ENCODE assay signal across 15 cellular contexts in the genomic region with DNA sequence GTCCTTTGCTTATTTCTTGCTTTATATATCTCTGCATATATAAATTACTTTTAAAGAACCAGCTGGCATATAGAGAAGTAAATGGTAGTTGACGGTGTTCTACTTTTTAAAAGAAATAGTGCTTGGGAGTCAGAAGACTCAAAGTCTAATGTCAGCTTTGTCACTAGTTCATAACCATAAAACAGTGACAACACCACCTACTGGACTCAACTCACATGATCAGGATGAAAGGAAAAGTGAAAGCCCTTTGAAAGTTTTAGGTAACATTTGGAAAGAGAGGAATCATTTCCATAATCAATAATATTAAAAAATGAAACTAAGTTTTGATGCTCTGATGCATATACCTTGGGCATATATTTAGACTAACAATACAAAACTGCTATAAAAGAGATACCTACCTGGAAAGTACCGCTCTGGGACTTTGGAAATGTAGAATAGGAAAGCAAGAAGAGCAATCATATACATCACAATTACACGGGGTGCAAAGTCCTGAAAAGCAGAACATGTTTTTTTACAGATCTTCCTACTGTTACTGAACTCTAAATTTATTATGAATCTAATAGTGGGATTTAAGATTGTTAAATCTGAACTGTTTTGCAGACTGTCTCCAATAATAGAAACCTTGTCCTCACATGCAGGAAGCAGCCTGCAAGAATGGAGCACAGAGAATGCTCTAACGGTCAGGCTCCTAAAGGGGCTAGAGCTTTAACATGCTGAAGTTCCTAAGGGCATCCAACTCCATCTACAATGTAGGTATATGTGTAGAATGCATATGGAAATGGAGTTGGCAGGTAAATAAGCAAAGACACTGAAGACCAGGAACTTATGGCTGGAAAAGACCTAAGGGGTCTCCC. TPM values are rescaled to one million over a fixed set of nuclear protein-coding genes. Genes with fewer than 3 reads are reported as not detected.
DNase-seq lines count a peak whose midpoint lies in the region; ATAC-seq and TF ChIP-seq lines count a peak whose summit lies in the region.
"Had no signal": no experiment of that assay in that cellular context is flagged by ENCODE, and none has a peak within 500 bp of the region (broad histone marks: within the 10 kb centered on the region; RNA-seq: fewer than 3 reads in every experiment).

No MANE protein-coding gene starts in this region.

- H4K20me1 ChIP-seq in mammary epithelial cell (ENCODE audit: insufficient read depth, low read length), result no peaks in the 10 kb centered on the region

- H3K36me3 ChIP-seq in mammary epithelial cell (ENCODE audit: insufficient read depth, low read length), result peaks cover 9% of the 10 kb centered on the region
- no peaks in the 10 kb centered on the region for H3K36me3 ChIP-seq in transverse colon

- BruUV-seq in MCF 10A (replicated peaks; lab: Mats Ljungman, UMichigan), result no TSS peak
- BruUV-seq in mammary epithelial cell (replicated peaks; lab: Mats Ljungman, UMichigan), result no TSS peak

- dilution Hi-C loops in mammary epithelial cell (cut with HindIII; ENCODE audit: low sequenced_read_pairs), result no loop called here

- H3K27ac ChIP-seq in mammary epithelial cell (ENCODE audit: insufficient read depth, low read depth, low read length), result no peak overlapping the region
- peak overlapping the region in 3 of 4 donors; percentile 32 to 50 (median 45) for H3K27ac ChIP-seq in transverse colon
- H3K27ac ChIP-seq: dorsolateral prefrontal cortex had no signal

- H3K4me1 Mint-ChIP-seq in MCF 10A (ENCODE audit: insufficient read depth, unreplicated experiment) (no peaks in the 10 kb centered on the region), chondrocyte (ENCODE audit: low read depth) (peaks cover 5% of the 10 kb centered on the region)
- H3K4me1 Mint-ChIP-seq: stimulated activated effector memory CD8-positive, alpha-beta T cell treated with anti-CD3 and anti-CD28 coated beads, Interleukin-12 subunit alpha, Interleukin-12 subunit beta, amount 100 ng/mL, for 72 hours had no signal

- H3K4me3 ChIP-seq in mammary epithelial cell (replicated peaks in 1 of 3; ENCODE audit: insufficient read depth in 1 of 3, low read depth in 2 of 3, low read length in 3 of 3) (no peak overlapping the region), transverse colon (peak overlapping the region in 2 of 4 donors; percentile 16 to 41)
- H3K4me3 ChIP-seq: dorsolateral prefrontal cortex had no signal

- H3K36me3 Mint-ChIP-seq in MCF 10A (ENCODE audit: insufficient read depth, unreplicated experiment) (peaks cover 29% of the 10 kb centered on the region), chondrocyte (ENCODE audit: low read depth) (peaks cover 13% of the 10 kb centered on the region)

- ATAC-seq in HG03196 (IDR thresholded peaks at IDR 0.05; ENCODE audit: unreplicated experiment), result peak; percentile 57
- no peak for ATAC-seq in GM18505 (IDR thresholded peaks at IDR 0.05; ENCODE audit: unreplicated experiment)
- no peak for ATAC-seq in HG03460 (IDR thresholded peaks at IDR 0.05; ENCODE audit: unreplicated experiment)
- ATAC-seq: stimulated activated effector memory CD8-positive, alpha-beta T cell treated with anti-CD3 and anti-CD28 coated beads, Interleukin-12 subunit alpha, Interleukin-12 subunit beta, amount 100 ng/mL, for 72 hours had no signal

- H3K9me3 Mint-ChIP-seq in MCF 10A (ENCODE audit: unreplicated experiment) (no peaks in the 10 kb centered on the region), chondrocyte (ENCODE audit: low read depth) (no peaks in the 10 kb centered on the region)
- H3K9me3 Mint-ChIP-seq: stimulated activated effector memory CD8-positive, alpha-beta T cell treated with anti-CD3 and anti-CD28 coated beads, Interleukin-12 subunit alpha, Interleukin-12 subunit beta, amount 100 ng/mL, for 72 hours had no signal

- no peaks in the 10 kb centered on the region for H3K9me3 ChIP-seq in mammary epithelial cell (replicated peaks; ENCODE audit: insufficient read depth, low read length)
- no peaks in the 10 kb centered on the region for H3K9me3 ChIP-seq in transverse colon
- H3K9me3 ChIP-seq: spleen had no signal

- TF ChIP-seq POLR2A in transverse colon (IDR thresholded peaks at IDR 0.05) (no peak), GM18505 (IDR thresholded peaks at IDR 0.05; ENCODE audit: borderline replicate concordance, extremely low read depth, insufficient read depth, insufficient read length) (no peak)

- 92% methylated on average over 4 of the region's 4 CpGs for WGBS in mammary epithelial cell (ENCODE audit: low coverage, missing lambda C conversion rate)
- 61% methylated on average over 3 to 4 of the region's 4 CpGs for WGBS in transverse colon (ENCODE audit: low coverage in 1 of 2), 2 donors

- TF ChIP-seq EP300 in transverse colon (IDR thresholded peaks at IDR 0.05; ENCODE audit: low read depth), result no peak

- in situ Hi-C loops in mammary epithelial cell (cut with MboI; ENCODE audit: low sequenced_read_pairs in 2 of 2) (no loop called here), transverse colon (cut with MboI; ENCODE audit: low pct_ligation_motif_present in 1 of 4, low pct_unique_long_range_greater_than_20kb in 1 of 4, low sequenced_read_pairs in 3 of 4) (no loop called here)

- H3K4me1 ChIP-seq in mammary epithelial cell (ENCODE audit: insufficient read depth, low read length) (no peaks in the 10 kb centered on the region), transverse colon (peaks cover 0 to 22% (median 0%) of the 10 kb centered on the region in 4 donors)

- H3K9ac ChIP-seq in mammary epithelial cell (ENCODE audit: insufficient read depth, low read length), result no peak overlapping the region

- intact Hi-C loops in MCF 10A (cut with micrococcal nuclease) (no loop called here), mammary epithelial cell (cut with micrococcal nuclease) (no loop called here), transverse colon (cut with DNase I; ENCODE audit: low total_unique reads) (no loop called here)

- DNase-seq in MCF 10A (ENCODE audit: unreplicated experiment), result no peak
- no peak for DNase-seq in mammary epithelial cell
- DNase-seq in chondrocyte (ENCODE audit: low spot score), result no peak
- no peak for DNase-seq in transverse colon
- DNase-seq in AG20443 (ENCODE audit: low spot score), result no peak
- DNase-seq: activated effector memory CD4-positive, alpha-beta T cell treated with anti-CD3 and anti-CD28 coated beads, Interleukin-2, amount 50 U/mL, for 16 hours; dorsolateral prefrontal cortex; GF-D8; hippocampal formation; NCI-H1694; spleen had no signal

- TF ChIP-seq CTCF in MCF 10A (IDR thresholded peaks at IDR 0.05; ENCODE audit: unreplicated experiment), result no peak
- TF ChIP-seq CTCF in mammary epithelial cell (conservative IDR thresholded peaks at IDR 0.05 in 1 of 2, IDR thresholded peaks at IDR 0.05 in 1 of 2; ENCODE audit: extremely low read depth in 1 of 2, insufficient read depth in 1 of 2, low read depth in 1 of 2, low read length in 2 of 2), result peak in 1 of 2 donors; percentile 5
- TF ChIP-seq CTCF in chondrocyte (IDR thresholded peaks at IDR 0.05), result peak; percentile 44
- peak in 3 of 5 experiments; percentile 11 to 35 (median 15) for TF ChIP-seq CTCF in transverse colon (IDR thresholded peaks at IDR 0.05)

- H3K79me2 ChIP-seq in mammary epithelial cell (ENCODE audit: insufficient read depth, low read length), result no peaks in the 10 kb centered on the region

- CTCF ChIA-PET in MCF 10A (lab: Yijun Ruan, JAX) (interaction anchor here (0.5 to 2.0 kb wide), 5 partner anchors 8 to 313 kb away, joined by 3 to 8 read pairs (median 4); a partner anchor contains a TSS), mammary epithelial cell (lab: Charles Lee; ENCODE audit: low non-redundant PET) (no interaction called here)

- H3K27me3 Mint-ChIP-seq in MCF 10A (ENCODE audit: insufficient read depth, unreplicated experiment), result no peaks in the 10 kb centered on the region
- H3K27me3 Mint-ChIP-seq in chondrocyte (ENCODE audit: low read depth), result no peaks in the 10 kb centered on the region

- H3K4me3 Mint-ChIP-seq in MCF 10A (ENCODE audit: unreplicated experiment) (no peak overlapping the region), chondrocyte (ENCODE audit: unreplicated experiment) (no peak overlapping the region)
- H3K4me3 Mint-ChIP-seq: stimulated activated effector memory CD8-positive, alpha-beta T cell treated with anti-CD3 and anti-CD28 coated beads, Interleukin-12 subunit alpha, Interleukin-12 subunit beta, amount 100 ng/mL, for 72 hours had no signal

- H3K27ac Mint-ChIP-seq in MCF 10A (ENCODE audit: low read depth, unreplicated experiment) (peak overlapping the region; percentile 31), chondrocyte (ENCODE audit: unreplicated experiment) (no peak overlapping the region)
- H3K27ac Mint-ChIP-seq: stimulated activated effector memory CD8-positive, alpha-beta T cell treated with anti-CD3 and anti-CD28 coated beads, Interleukin-12 subunit alpha, Interleukin-12 subunit beta, amount 100 ng/mL, for 72 hours had no signal

- no peak overlapping the region for H3K4me2 ChIP-seq in mammary epithelial cell (ENCODE audit: insufficient read depth, low read depth, low read length)

- POLR2A ChIA-PET in MCF 10A (lab: Yijun Ruan, JAX), result interaction anchor here (2.0 kb wide), 1 partner anchor 15 kb away, joined by 10 read pairs; a partner anchor contains a TSS

- H3K27me3 ChIP-seq in mammary epithelial cell (ENCODE audit: insufficient read depth, low read length), result no peaks in the 10 kb centered on the region
- H3K27me3 ChIP-seq in transverse colon, result no peaks in the 10 kb centered on the region
- H3K27me3 ChIP-seq: dorsolateral prefrontal cortex, spleen had no signal

- H2AFZ ChIP-seq in mammary epithelial cell (ENCODE audit: low read depth, low read length), result no peak overlapping the region

RNA-seq across cellular contexts. Expression of a gene that starts 15.6 kb away (rescaled TPM):
- 11.2 and 19.1 TPM in 2 replicates for total RNA-seq in MCF 10A (2022)
- total RNA-seq in mammary epithelial cell, result 10 to 100 TPM; 21.7 to 24.0 TPM
- 13.4 TPM for polyA plus RNA-seq in mammary epithelial cell
- polyA minus RNA-seq in mammary epithelial cell, result 6.6 TPM
- total RNA-seq in chondrocyte, result 12.6 to 13.8 TPM (median 12.8 TPM) in 3 replicates
- total RNA-seq in transverse colon, result 10 to 100 TPM in 3 of 4 donors, 1 to 10 TPM in 1; 4.0 to 13.1 (median 12.7) TPM
